In genomic region chr1:20227704-20228103, GRCh38 we compare ENCODE assay signal across 1 cellular context.
TF ChIP-seq lines count a peak whose summit lies in the region.

No MANE protein-coding gene starts in this region.

TF ChIP-seq in GM23338, 12 proteins besides CTCF, POLR2A, EP300 and RAD21 (continued from another document):
- TF ChIP-seq ZNF462 (CRISPR knock-in tag; IDR thresholded peaks at IDR 0.05) = no peak
- no peak for TF ChIP-seq POLR2AphosphoS5 (IDR thresholded peaks at IDR 0.05; ENCODE audit: low read depth)
- no peak for TF ChIP-seq NANOG (IDR thresholded peaks at IDR 0.05; ENCODE audit: borderline replicate concordance)
- TF ChIP-seq JUNB (IDR thresholded peaks at IDR 0.05; ENCODE audit: unreplicated experiment) = no peak
- TF ChIP-seq CREB1 (CRISPR knock-in tag; IDR thresholded peaks at IDR 0.05; ENCODE audit: low read depth) = no peak
- TF ChIP-seq EZH2phosphoT487 (IDR thresholded peaks at IDR 0.05; ENCODE audit: unreplicated experiment) = no peak
- no peak for TF ChIP-seq REST (IDR thresholded peaks at IDR 0.05; ENCODE audit: unreplicated experiment)
- no peak for TF ChIP-seq ZNF331 (CRISPR knock-in tag; IDR thresholded peaks at IDR 0.05; ENCODE audit: low read depth)
- no peak for TF ChIP-seq STAT1 (IDR thresholded peaks at IDR 0.05; ENCODE audit: unreplicated experiment)
- TF ChIP-seq ETS1 (IDR thresholded peaks at IDR 0.05) = no peak
